In the genomic region with DNA sequence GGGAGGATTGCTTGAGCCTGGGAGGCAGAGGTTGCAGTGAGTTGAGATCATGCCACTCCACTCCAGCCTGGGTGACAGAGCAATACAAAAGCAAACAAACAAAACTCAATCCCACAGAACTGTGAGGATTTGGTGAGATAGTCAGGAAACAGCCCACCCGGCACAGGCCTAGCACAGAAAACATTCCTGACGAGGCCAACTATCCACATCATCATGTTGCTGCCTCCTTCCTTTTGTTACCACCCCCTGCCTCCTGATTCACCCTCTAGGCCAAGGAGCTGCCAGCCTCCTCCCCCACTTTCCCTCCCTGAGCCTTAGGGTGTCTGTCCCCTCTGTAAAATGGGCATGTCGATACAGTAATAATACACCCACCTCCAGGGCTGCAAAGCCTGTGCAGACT, we compare ENCODE assay signal across 14 cellular contexts. TPM values are rescaled to one million over a fixed set of nuclear protein-coding genes. Genes with fewer than 3 reads are reported as not detected.
DNase-seq lines count a peak whose midpoint lies in the region; ATAC-seq and TF ChIP-seq lines count a peak whose summit lies in the region.
"Had no signal": no experiment of that assay in that cellular context is flagged by ENCODE, and none has a peak within 500 bp of the region (broad histone marks: within the 10 kb centered on the region; RNA-seq: fewer than 3 reads in every experiment).

No MANE protein-coding gene starts in this region.

- peaks cover 74% of the 10 kb centered on the region for H3K36me3 ChIP-seq in CD4-positive, CD25-positive, alpha-beta regulatory T cell (ENCODE audit: control insufficient read depth, insufficient read depth, low read length)

- peak overlapping the region in 2 of 3 donors; percentile 88 to 89 for H3K27ac Mint-ChIP-seq in CD4-positive, CD25-positive, alpha-beta regulatory T cell
- peak overlapping the region; percentile 93 for H3K27ac Mint-ChIP-seq in central memory CD8-positive, alpha-beta T cell (ENCODE audit: low read depth)
- H3K27ac Mint-ChIP-seq in natural killer cell = peak overlapping the region; percentile 97 to 98

- intact Hi-C loops in natural killer cell (cut with micrococcal nuclease) = loop anchor here (2.0 kb wide), 1 partner anchor 36 kb away; no protein-coding TSS in a partner anchor

- H3K4me3 Mint-ChIP-seq in CD4-positive, CD25-positive, alpha-beta regulatory T cell = peak overlapping the region in 1 of 4 donors; percentile 5
- H3K4me3 Mint-ChIP-seq in central memory CD8-positive, alpha-beta T cell = peak overlapping the region; percentile 23
- H3K4me3 Mint-ChIP-seq in natural killer cell = no peak overlapping the region

- no peak for ATAC-seq in CD4-positive, CD25-positive, alpha-beta regulatory T cell (ENCODE audit: low read depth in 2 of 2)
- no peak for ATAC-seq in central memory CD8-positive, alpha-beta T cell (replicated peaks; ENCODE audit: extremely low read depth, poor library complexity, severe bottlenecking)
- ATAC-seq in natural killer cell (no peak), GM19463 (IDR thresholded peaks at IDR 0.05; ENCODE audit: unreplicated experiment) (no peak), HG03045 (IDR thresholded peaks at IDR 0.05; ENCODE audit: unreplicated experiment) (no peak), GM21619 (IDR thresholded peaks at IDR 0.05; ENCODE audit: unreplicated experiment) (no peak)
- ATAC-seq: SK-N-SH treated with all-trans-retinoic acid at 6 μM for 48 hours had no signal

- H3K4me1 Mint-ChIP-seq in CD4-positive, CD25-positive, alpha-beta regulatory T cell = peaks cover 24 to 94% (median 65%) of the 10 kb centered on the region in 4 donors
- H3K4me1 Mint-ChIP-seq in central memory CD8-positive, alpha-beta T cell = peaks cover 73% of the 10 kb centered on the region
- H3K4me1 Mint-ChIP-seq in natural killer cell = peaks cover 84 to 93% of the 10 kb centered on the region in 2 donors

- no peaks in the 10 kb centered on the region for H3K27me3 Mint-ChIP-seq in CD4-positive, CD25-positive, alpha-beta regulatory T cell
- H3K27me3 Mint-ChIP-seq in central memory CD8-positive, alpha-beta T cell = no peaks in the 10 kb centered on the region
- H3K27me3 Mint-ChIP-seq in natural killer cell (ENCODE audit: low read depth in 2 of 2) = no peaks in the 10 kb centered on the region

- no peak for TF ChIP-seq CTCF in natural killer cell (IDR thresholded peaks at IDR 0.05)

- H3K36me3 Mint-ChIP-seq in CD4-positive, CD25-positive, alpha-beta regulatory T cell = peaks cover 40% of the 10 kb centered on the region
- peaks cover 73% of the 10 kb centered on the region for H3K36me3 Mint-ChIP-seq in central memory CD8-positive, alpha-beta T cell (ENCODE audit: insufficient read depth)
- no peaks in the 10 kb centered on the region for H3K36me3 Mint-ChIP-seq in natural killer cell

- H3K4me3 ChIP-seq in CD4-positive, CD25-positive, alpha-beta regulatory T cell (ENCODE audit: low read depth, low read length) = no peak overlapping the region

- no peak overlapping the region for H3K27ac ChIP-seq in CD4-positive, CD25-positive, alpha-beta regulatory T cell (ENCODE audit: insufficient read depth, low read length, poor library complexity, severe bottlenecking)
- H3K27ac ChIP-seq: epithelial cell of prostate had no signal

- H3K4me1 ChIP-seq in CD4-positive, CD25-positive, alpha-beta regulatory T cell (ENCODE audit: control insufficient read depth, insufficient read depth, low read length, poor library complexity, severe bottlenecking) = peaks cover 70% of the 10 kb centered on the region

- no peaks in the 10 kb centered on the region for H3K27me3 ChIP-seq in CD4-positive, CD25-positive, alpha-beta regulatory T cell (ENCODE audit: control insufficient read depth, insufficient read depth, low read length)

- H3K9me3 ChIP-seq in CD4-positive, CD25-positive, alpha-beta regulatory T cell (ENCODE audit: control insufficient read depth in 2 of 2, low read length in 2 of 2) = no peaks in the 10 kb centered on the region

- no peak for DNase-seq in CD4-positive, CD25-positive, alpha-beta regulatory T cell
- DNase-seq in HCEC 1CT (peak; percentile 41), natural killer cell (no peak)
- DNase-seq in central memory CD8-positive, alpha-beta T cell (ENCODE audit: low spot score in 2 of 2) = no peak
- DNase-seq: activated CD4-positive, alpha-beta T cell treated with anti-CD3 and anti-CD28 coated beads for 1 hour; anterior cingulate cortex; NCI-H146; stimulated activated CD8-positive, alpha-beta memory T cell treated with anti-CD3 and anti-CD28 coated beads, Interleukin-4, amount 100 ng/mL, for 48 hours had no signal

- H3K9me3 Mint-ChIP-seq in CD4-positive, CD25-positive, alpha-beta regulatory T cell = no peaks in the 10 kb centered on the region
- no peaks in the 10 kb centered on the region for H3K9me3 Mint-ChIP-seq in central memory CD8-positive, alpha-beta T cell
- H3K9me3 Mint-ChIP-seq in natural killer cell = no peaks in the 10 kb centered on the region

RNA-seq across cellular contexts. Expression of a gene that starts 39.0 kb away (rescaled TPM):
- total RNA-seq in CD4-positive, CD25-positive, alpha-beta regulatory T cell = 533 TPM
- polyA plus RNA-seq in CD4-positive, CD25-positive, alpha-beta regulatory T cell = 10 to 100 TPM; 71.2 to 77.2 (median 74.1) TPM
- total RNA-seq in natural killer cell = 100 to 1,000 TPM; 705 to 879 (median 783) TPM

RNA-seq across cellular contexts. Expression of a gene that starts 44.9 kb away (rescaled TPM):
- total RNA-seq in CD4-positive, CD25-positive, alpha-beta regulatory T cell = not detected
- not detected for polyA plus RNA-seq in CD4-positive, CD25-positive, alpha-beta regulatory T cell
- not detected for total RNA-seq in natural killer cell
- polyA plus RNA-seq: neural cell had no signal
